In the genomic region with DNA sequence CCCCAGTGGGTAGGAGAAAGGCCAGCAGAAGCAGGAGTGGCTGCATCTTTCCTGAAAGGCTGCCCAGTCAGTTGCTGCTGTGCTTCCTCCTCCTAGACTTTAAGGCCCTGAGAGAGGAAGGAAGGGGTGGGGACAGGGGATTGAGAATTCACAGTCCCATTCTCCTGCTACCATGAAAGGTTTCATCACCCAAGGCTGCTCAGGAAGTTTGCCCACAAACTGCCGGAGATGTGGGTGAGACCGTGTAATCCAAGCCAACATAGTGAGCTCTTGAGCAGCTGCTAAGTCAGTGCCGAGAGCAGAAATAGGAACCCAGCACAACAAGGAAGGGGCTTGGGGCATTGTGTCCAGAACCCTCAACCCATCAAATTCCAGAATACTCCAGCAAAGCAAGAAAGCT, we compare ENCODE assay signal across 28 cellular contexts. TPM values are rescaled to one million over a fixed set of nuclear protein-coding genes. Genes with fewer than 3 reads are reported as not detected.
DNase-seq lines count a peak whose midpoint lies in the region; ATAC-seq, FAIRE-seq and TF ChIP-seq lines count a peak whose summit lies in the region.
"Had no signal": no experiment of that assay in that cellular context is flagged by ENCODE, and none has a peak within 500 bp of the region (broad histone marks: within the 10 kb centered on the region; RNA-seq: fewer than 3 reads in every experiment).

A gene with protein sequence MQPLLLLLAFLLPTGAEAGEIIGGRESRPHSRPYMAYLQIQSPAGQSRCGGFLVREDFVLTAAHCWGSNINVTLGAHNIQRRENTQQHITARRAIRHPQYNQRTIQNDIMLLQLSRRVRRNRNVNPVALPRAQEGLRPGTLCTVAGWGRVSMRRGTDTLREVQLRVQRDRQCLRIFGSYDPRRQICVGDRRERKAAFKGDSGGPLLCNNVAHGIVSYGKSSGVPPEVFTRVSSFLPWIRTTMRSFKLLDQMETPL (minus strand): TSS at position 73 of the 400 bp plus-strand sequence. CDS start 27 bp downstream, at position 46.

- intact Hi-C loops in activated CD8-positive, alpha-beta T cell treated with anti-CD3 and anti-CD28 coated beads for 36 hours (cut with micrococcal nuclease) = no loop called here
- intact Hi-C loops in K562 (cut with micrococcal nuclease) = no loop called here

- H3K27me3 ChIP-seq in K562 (ENCODE audit: control insufficient read depth in 2 of 2, insufficient read depth in 2 of 2, low read length in 2 of 2) = no peaks in the 10 kb centered on the region; a peak in 1 of 5 replicates
- H3K27me3 ChIP-seq in upper lobe of left lung = no peaks in the 10 kb centered on the region
- H3K27me3 ChIP-seq: thyroid gland had no signal

- no peaks in the 10 kb centered on the region for H3K9me1 ChIP-seq in K562 (ENCODE audit: control insufficient read depth, insufficient read depth, low read length)

- no peak for DNase-seq in activated CD8-positive, alpha-beta T cell treated with anti-CD3 and anti-CD28 coated beads, Interleukin-2, amount 10 ng/mL, durations not matched to agents 7 days and 5 days
- no peak for DNase-seq in activated CD8-positive, alpha-beta T cell treated with anti-CD3 and anti-CD28 coated beads for 36 hours
- DNase-seq in NOMO-1 (lab: John Stamatoyannopoulos, UW; ENCODE audit: unreplicated experiment in 2 of 2) = peak; percentile 82 to 97
- no peak for DNase-seq in K562 (ENCODE audit: extremely low read depth in 1 of 4, low spot score in 3 of 4)
- DNase-seq in upper lobe of left lung = no peak
- no peak for DNase-seq in left lobe of liver (ENCODE audit: low spot score)
- no peak for DNase-seq in effector memory CD8-positive, alpha-beta T cell
- DNase-seq in mesothelial cell of epicardium (ENCODE audit: low spot score in 2 of 2, unreplicated experiment in 2 of 2) = no peak
- DNase-seq: activated CD4-positive, alpha-beta T cell treated with anti-CD3 and anti-CD28 coated beads, Interleukin-2, amount 50 U/mL, for 1 hour; activated naive CD4-positive, alpha-beta T cell treated with Interleukin-2 at 50 U/mL for 16 hours; DMS153; KBM-7; left ventricle myocardium inferior; naive thymus-derived CD8-positive, alpha-beta T cell; NCI-H1048; NCI-H1930; NCI-H69; OCI-M1; SK-N-SH; stomach; thyroid gland had no signal

- no peak for TF ChIP-seq RAD21 in K562 (CRISPR knock-in tag; conservative IDR thresholded peaks at IDR 0.05 in 1 of 2, IDR thresholded peaks at IDR 0.05 in 1 of 2)

- CTCF ChIA-PET in activated CD8-positive, alpha-beta T cell treated with anti-CD3 and anti-CD28 coated beads, Interleukin-2, amount 10 ng/mL, durations not matched to agents 7 days and 5 days (lab: Charles Lee) = no interaction called here
- CTCF ChIA-PET in activated CD8-positive, alpha-beta T cell treated with anti-CD3 and anti-CD28 coated beads for 36 hours (lab: Charles Lee) = interaction anchor here (0.9 kb wide), 1 partner anchor 577 kb away, joined by 3 read pairs; no protein-coding TSS in a partner anchor
- CTCF ChIA-PET in K562 (lab: Yijun Ruan, JAX; ENCODE audit: low intra/inter-chr PET ratio) = no interaction called here

- no peaks in the 10 kb centered on the region for H3K9me3 Mint-ChIP-seq in activated CD8-positive, alpha-beta T cell treated with anti-CD3 and anti-CD28 coated beads, Interleukin-2, amount 10 ng/mL, durations not matched to agents 7 days and 5 days (ENCODE audit: insufficient read depth)
- H3K9me3 Mint-ChIP-seq in activated CD8-positive, alpha-beta T cell treated with anti-CD3 and anti-CD28 coated beads for 36 hours = no peaks in the 10 kb centered on the region
- H3K9me3 Mint-ChIP-seq in effector memory CD8-positive, alpha-beta T cell = no peaks in the 10 kb centered on the region
- H3K9me3 Mint-ChIP-seq in mesothelial cell of epicardium = peaks cover 58% of the 10 kb centered on the region

- WGBS in K562 (ENCODE audit: insufficient coverage, low coverage, missing lambda C conversion rate) = 0% methylated on average over 3 of the region's 3 CpGs
- 37 to 38% methylated on average over 2 to 3 of the region's 3 CpGs for WGBS in upper lobe of left lung, 2 donors

- POLR2A ChIA-PET in activated CD8-positive, alpha-beta T cell treated with anti-CD3 and anti-CD28 coated beads, Interleukin-2, amount 10 ng/mL, durations not matched to agents 7 days and 5 days (lab: Charles Lee) = no interaction called here
- POLR2A ChIA-PET in activated CD8-positive, alpha-beta T cell treated with anti-CD3 and anti-CD28 coated beads for 36 hours (lab: Charles Lee) = no interaction called here
- POLR2A ChIA-PET in K562 (lab: Yijun Ruan, JAX) = no interaction called here

- H3K4me3 Mint-ChIP-seq in activated CD8-positive, alpha-beta T cell treated with anti-CD3 and anti-CD28 coated beads, Interleukin-2, amount 10 ng/mL, durations not matched to agents 7 days and 5 days = no peak within 1 kb of the TSS
- no peak within 1 kb of the TSS for H3K4me3 Mint-ChIP-seq in activated CD8-positive, alpha-beta T cell treated with anti-CD3 and anti-CD28 coated beads for 36 hours
- no peak within 1 kb of the TSS for H3K4me3 Mint-ChIP-seq in effector memory CD8-positive, alpha-beta T cell
- no peak within 1 kb of the TSS for H3K4me3 Mint-ChIP-seq in mesothelial cell of epicardium
- H3K4me3 Mint-ChIP-seq: naive thymus-derived CD8-positive, alpha-beta T cell had no signal

- peak within 1 kb of the TSS; percentile 16 for H3K27ac Mint-ChIP-seq in activated CD8-positive, alpha-beta T cell treated with anti-CD3 and anti-CD28 coated beads, Interleukin-2, amount 10 ng/mL, durations not matched to agents 7 days and 5 days
- H3K27ac Mint-ChIP-seq in activated CD8-positive, alpha-beta T cell treated with anti-CD3 and anti-CD28 coated beads for 36 hours = no peak within 1 kb of the TSS
- H3K27ac Mint-ChIP-seq in effector memory CD8-positive, alpha-beta T cell = peak within 1 kb of the TSS in 1 of 2 donors; percentile 23
- H3K27ac Mint-ChIP-seq in mesothelial cell of epicardium = no peak within 1 kb of the TSS

- H3K4me1 ChIP-seq in K562 (replicated peaks in 1 of 2; ENCODE audit: control insufficient read depth in 2 of 2, insufficient read depth in 2 of 2, low read length in 2 of 2) (no peaks in the 10 kb centered on the region), upper lobe of left lung (no peaks in the 10 kb centered on the region)
- H3K4me1 ChIP-seq: HAP-1, left ventricle myocardium inferior, stomach, thyroid gland had no signal

- no peaks in the 10 kb centered on the region for H3K36me3 ChIP-seq in K562 (ENCODE audit: control insufficient read depth, insufficient read depth, low read length)
- H3K36me3 ChIP-seq in upper lobe of left lung = no peaks in the 10 kb centered on the region
- H3K36me3 ChIP-seq: HAP-1, left ventricle myocardium inferior, stomach, thyroid gland had no signal

- H3K27me3 Mint-ChIP-seq in activated CD8-positive, alpha-beta T cell treated with anti-CD3 and anti-CD28 coated beads, Interleukin-2, amount 10 ng/mL, durations not matched to agents 7 days and 5 days (ENCODE audit: low read depth) = peaks cover 20% of the 10 kb centered on the region
- no peaks in the 10 kb centered on the region for H3K27me3 Mint-ChIP-seq in activated CD8-positive, alpha-beta T cell treated with anti-CD3 and anti-CD28 coated beads for 36 hours
- peaks cover 14 to 16% of the 10 kb centered on the region in 2 donors for H3K27me3 Mint-ChIP-seq in effector memory CD8-positive, alpha-beta T cell
- H3K27me3 Mint-ChIP-seq in mesothelial cell of epicardium (ENCODE audit: low read depth) = no peaks in the 10 kb centered on the region

- in situ Hi-C loops in K562 (cut with MboI) = no loop called here

- no peak for TF ChIP-seq POLR2A in K562 (conservative IDR thresholded peaks at IDR 0.05)
- no peak for TF ChIP-seq POLR2A in upper lobe of left lung (IDR thresholded peaks at IDR 0.05)

- no TSS peak for BruUV-seq in K562 (replicated peaks; lab: Mats Ljungman, UMichigan)

- H3K4me1 Mint-ChIP-seq in activated CD8-positive, alpha-beta T cell treated with anti-CD3 and anti-CD28 coated beads, Interleukin-2, amount 10 ng/mL, durations not matched to agents 7 days and 5 days (ENCODE audit: low read depth) = peaks cover 11% of the 10 kb centered on the region
- H3K4me1 Mint-ChIP-seq in activated CD8-positive, alpha-beta T cell treated with anti-CD3 and anti-CD28 coated beads for 36 hours (ENCODE audit: low read depth) = no peaks in the 10 kb centered on the region
- peaks cover 3 to 7% of the 10 kb centered on the region in 2 donors for H3K4me1 Mint-ChIP-seq in effector memory CD8-positive, alpha-beta T cell (ENCODE audit: low read depth in 2 of 2)
- H3K4me1 Mint-ChIP-seq in mesothelial cell of epicardium = no peaks in the 10 kb centered on the region

- TF ChIP-seq EP300 in K562 (IDR thresholded peaks at IDR 0.05; ENCODE audit: low read length) (no peak), upper lobe of left lung (IDR thresholded peaks at IDR 0.05) (no peak)

- no peak for TF ChIP-seq CTCF in activated CD8-positive, alpha-beta T cell treated with anti-CD3 and anti-CD28 coated beads for 36 hours (IDR thresholded peaks at IDR 0.05)
- TF ChIP-seq CTCF in K562 (IDR thresholded peaks at IDR 0.05 in 2 of 3, conservative IDR thresholded peaks at IDR 0.05 in 1 of 3; ENCODE audit: insufficient read depth in 2 of 3, low read depth in 1 of 3, low read length in 3 of 3) (no peak), upper lobe of left lung (IDR thresholded peaks at IDR 0.05) (no peak), mesothelial cell of epicardium (IDR thresholded peaks at IDR 0.05; ENCODE audit: unreplicated experiment) (no peak)

- no peak within 1 kb of the TSS for H2AFZ ChIP-seq in K562 (ENCODE audit: low read depth, low read length)

- H3K79me2 ChIP-seq in K562 (ENCODE audit: control insufficient read depth, insufficient read depth, low read length) = no peaks in the 10 kb centered on the region

- no peak within 1 kb of the TSS for H3K27ac ChIP-seq in K562 (ENCODE audit: extremely low read depth, low read depth, low read length)
- no peak within 1 kb of the TSS for H3K27ac ChIP-seq in upper lobe of left lung
- H3K27ac ChIP-seq: left ventricle myocardium inferior, skin epidermis, stomach, thyroid gland, VCaP had no signal

- no peaks in the 10 kb centered on the region for H4K20me1 ChIP-seq in K562 (replicated peaks; ENCODE audit: control insufficient read depth, insufficient read depth, low read length)

- H3K4me3 ChIP-seq in K562 (no peak within 1 kb of the TSS), upper lobe of left lung (no peak within 1 kb of the TSS)
- H3K4me3 ChIP-seq: HAP-1, left ventricle myocardium inferior, skin epidermis, stomach, thyroid gland had no signal

- no peak for ATAC-seq in activated CD8-positive, alpha-beta T cell treated with anti-CD3 and anti-CD28 coated beads, Interleukin-2, amount 10 ng/mL, durations not matched to agents 7 days and 5 days
- ATAC-seq in activated CD8-positive, alpha-beta T cell treated with anti-CD3 and anti-CD28 coated beads for 36 hours = no peak
- no peak for ATAC-seq in K562
- ATAC-seq in upper lobe of left lung (ENCODE audit: low FRiP score in 2 of 2) = peak; percentile 41 to 46
- ATAC-seq in left lobe of liver = no peak
- ATAC-seq in effector memory CD8-positive, alpha-beta T cell (replicated peaks) = no peak
- ATAC-seq: naive thymus-derived CD8-positive, alpha-beta T cell had no signal

- H3K36me3 Mint-ChIP-seq in activated CD8-positive, alpha-beta T cell treated with anti-CD3 and anti-CD28 coated beads, Interleukin-2, amount 10 ng/mL, durations not matched to agents 7 days and 5 days (ENCODE audit: low read depth) = no peaks in the 10 kb centered on the region
- H3K36me3 Mint-ChIP-seq in activated CD8-positive, alpha-beta T cell treated with anti-CD3 and anti-CD28 coated beads for 36 hours (ENCODE audit: low read depth) = no peaks in the 10 kb centered on the region
- H3K36me3 Mint-ChIP-seq in effector memory CD8-positive, alpha-beta T cell (ENCODE audit: insufficient read depth) = no peaks in the 10 kb centered on the region
- H3K36me3 Mint-ChIP-seq in mesothelial cell of epicardium = no peaks in the 10 kb centered on the region
- H3K36me3 Mint-ChIP-seq: naive thymus-derived CD8-positive, alpha-beta T cell had no signal

- no peak within 1 kb of the TSS for H3K4me2 ChIP-seq in K562 (ENCODE audit: insufficient read depth, low read length)
- H3K4me2 ChIP-seq: SK-N-SH had no signal

- H3K9me3 ChIP-seq in K562 (replicated peaks; ENCODE audit: control insufficient read depth, insufficient read depth, low read depth, low read length) (no peaks in the 10 kb centered on the region), upper lobe of left lung (no peaks in the 10 kb centered on the region)
- H3K9me3 ChIP-seq: HAP-1, left ventricle myocardium inferior, SK-N-SH, thyroid gland had no signal

- no peak for FAIRE-seq in K562 (lab: Jason Lieb, UNC)
- FAIRE-seq: GM19239 had no signal

- H3K9ac ChIP-seq in K562 (ENCODE audit: insufficient read depth in 1 of 2, low read depth in 2 of 2, low read length in 2 of 2) = no peak within 1 kb of the TSS
- H3K9ac ChIP-seq: SK-N-SH had no signal

RNA-seq across cellular contexts. Expression of the gene that starts here (rescaled TPM):
- total RNA-seq in activated CD8-positive, alpha-beta T cell treated with anti-CD3 and anti-CD28 coated beads, Interleukin-2, amount 10 ng/mL, durations not matched to agents 7 days and 5 days = under 1 TPM; 0.32 to 0.47 TPM
- total RNA-seq in activated CD8-positive, alpha-beta T cell treated with anti-CD3 and anti-CD28 coated beads for 36 hours = not detected
- total RNA-seq in K562 (2011; cell fraction: chromatin; rRNA removed; ENCODE audit: low replicate concordance) = not detected in 2 replicates
- not detected in 2 replicates for total RNA-seq in K562 (2011; cell fraction: nucleolus; rRNA removed)
- total RNA-seq in K562 (2011; cell fraction: nucleoplasm; rRNA removed) = not detected in 2 replicates
- not detected in 2 replicates for total RNA-seq in K562 (2014; rRNA removed)
- not detected in 2 replicates for total RNA-seq in K562 (2014; rRNA removed; fragmentation: Illumina TruSeq; extraction: Trizol)
- not detected in 2 replicates for total RNA-seq in K562 (2015; rRNA removed; fragmentation: Illumina TruSeq; extraction: Trizol)
- not detected in 2 replicates for total RNA-seq in K562 (2021)
- not detected in 2 replicates for polyA plus RNA-seq in K562 (2011; rRNA removed)
- not detected in 2 replicates for polyA plus RNA-seq in K562 (2011; cell fraction: cytosol; rRNA removed)
- not detected in 2 replicates for polyA plus RNA-seq in K562 (2011; cell fraction: nucleus; rRNA removed)
- not detected in 2 replicates for polyA plus RNA-seq in K562 (2012)
- not detected in 2 replicates for polyA plus RNA-seq in K562 (2014; fragmentation: Illumina TruSeq; extraction: Trizol)
- not detected for polyA plus RNA-seq in K562 (2014; fragmentation: Nextera tagmentation; extraction: Ambion mirVana)
- polyA plus RNA-seq in K562 (2014; rRNA removed) = not detected in 2 replicates
- not detected in 2 replicates for polyA minus RNA-seq in K562 (2011; rRNA and poly(A)+ RNA removed)
- polyA minus RNA-seq in K562 (2011; cell fraction: cytosol; rRNA and poly(A)+ RNA removed) = not detected in 2 replicates
- not detected in 2 replicates for polyA minus RNA-seq in K562 (2011; cell fraction: nucleus; rRNA and poly(A)+ RNA removed)
- 10 to 100 TPM in 1 of 6 donors, 1 to 10 TPM in 2, under 1 TPM in 1, not detected in 2; 0.89 to 20.9 (median 3.7) TPM for total RNA-seq in upper lobe of left lung
- 0.55 TPM for total RNA-seq in left lobe of liver
- not detected in 3 replicates for total RNA-seq in mesothelial cell of epicardium
- total RNA-seq: A172; chondrocyte; HT-29; naive thymus-derived CD8-positive, alpha-beta T cell had no signal
- polyA plus RNA-seq: naive thymus-derived CD8-positive, alpha-beta T cell; SK-N-SH had no signal

Comparison
In these comparisons a context has a peak if more than half of its experiments do, and no peak if none do; other contexts are left out.
1. ATAC-seq: peak in upper lobe of left lung (2 of 2); none in activated CD8-positive, alpha-beta T cell treated with anti-CD3 and anti-CD28 coated beads, Interleukin-2, amount 10 ng/mL, durations not matched to agents 7 days and 5 days (single experiment), activated CD8-positive, alpha-beta T cell treated with anti-CD3 and anti-CD28 coated beads for 36 hours (single experiment), K562 (single experiment), left lobe of liver (single experiment) and effector memory CD8-positive, alpha-beta T cell (single experiment).
2. DNase-seq: peak in NOMO-1 (2 of 2); none in activated CD8-positive, alpha-beta T cell treated with anti-CD3 and anti-CD28 coated beads, Interleukin-2, amount 10 ng/mL, durations not matched to agents 7 days and 5 days (single experiment), activated CD8-positive, alpha-beta T cell treated with anti-CD3 and anti-CD28 coated beads for 36 hours (single experiment), K562 (0 of 4), upper lobe of left lung (0 of 2), left lobe of liver (single experiment), effector memory CD8-positive, alpha-beta T cell (0 of 3) and mesothelial cell of epicardium (0 of 2).